In genomic region chr3:186571644-186572013, GRCh38 we compare ENCODE assay signal across 10 cellular contexts. TPM values are rescaled to one million over a fixed set of nuclear protein-coding genes. Genes with fewer than 3 reads are reported as not detected.
DNase-seq lines count a peak whose midpoint lies in the region; ATAC-seq and TF ChIP-seq lines count a peak whose summit lies in the region.
"Had no signal": no experiment of that assay in that cellular context is flagged by ENCODE, and none has a peak within 500 bp of the region (broad histone marks: within the 10 kb centered on the region; RNA-seq: fewer than 3 reads in every experiment).

No MANE protein-coding gene starts in this region.

- peaks cover 20 to 36% of the 10 kb centered on the region in 2 donors for H3K4me1 Mint-ChIP-seq in effector memory CD8-positive, alpha-beta T cell (ENCODE audit: low read depth in 2 of 2)

- peaks cover 8% of the 10 kb centered on the region; the same call in 1 of the 2 replicates for H3K36me3 ChIP-seq in ES-I3 (ENCODE audit: insufficient read depth, low read length)
- H3K36me3 ChIP-seq in NT2/D1 (ENCODE audit: insufficient read depth, insufficient read length, low read length): peaks cover 50% of the 10 kb centered on the region
- no peaks in the 10 kb centered on the region for H3K36me3 ChIP-seq in parathyroid adenoma (ENCODE audit: control insufficient read depth, insufficient read depth, low read length)

- no peaks in the 10 kb centered on the region for H3K9me3 Mint-ChIP-seq in effector memory CD8-positive, alpha-beta T cell

- no peak overlapping the region for H2AFZ ChIP-seq in parathyroid adenoma

- peak overlapping the region; percentile 90 to 96 for H3K4me3 Mint-ChIP-seq in effector memory CD8-positive, alpha-beta T cell

- peaks cover 12% of the 10 kb centered on the region for H3K79me2 ChIP-seq in parathyroid adenoma

- H3K36me3 Mint-ChIP-seq in effector memory CD8-positive, alpha-beta T cell (ENCODE audit: insufficient read depth): peaks cover 65% of the 10 kb centered on the region

- no peak for TF ChIP-seq CTCF in parathyroid adenoma (IDR thresholded peaks at IDR 0.05)

- intact Hi-C loops in sciatic nerve (cut with DNase I): no loop called here

- DNase-seq in NT2/D1 (ENCODE audit: low read depth, low spot score) (no peak), HK-2 (ENCODE audit: unreplicated experiment) (no peak), AG08395 (ENCODE audit: low spot score) (no peak), sciatic nerve (ENCODE audit: low spot score) (no peak), iPS-NIHi11 (ENCODE audit: low spot score) (no peak)
- DNase-seq in effector memory CD8-positive, alpha-beta T cell: no peak
- DNase-seq: hippocampal formation had no signal

- H3K4me1 ChIP-seq in ES-I3 (ENCODE audit: insufficient read depth, low read length) (peaks cover 3% of the 10 kb centered on the region; the same call in 1 of the 2 replicates), NT2/D1 (ENCODE audit: insufficient read depth, insufficient read length) (no peaks in the 10 kb centered on the region), parathyroid adenoma (peaks cover 6% of the 10 kb centered on the region)

- ATAC-seq in effector memory CD8-positive, alpha-beta T cell (replicated peaks): no peak
- ATAC-seq in sciatic nerve: no peak

- H3K27ac ChIP-seq in parathyroid adenoma: no peak overlapping the region

- peak overlapping the region; percentile 92 for H3K4me3 ChIP-seq in NT2/D1 (ENCODE audit: insufficient read length, low read depth)
- no peak overlapping the region for H3K4me3 ChIP-seq in parathyroid adenoma (ENCODE audit: low read depth, low read length)

- no peaks in the 10 kb centered on the region for H3K9me3 ChIP-seq in ES-I3 (ENCODE audit: control insufficient read depth, insufficient read depth, low read length)
- no peaks in the 10 kb centered on the region for H3K9me3 ChIP-seq in NT2/D1 (ENCODE audit: insufficient read depth, low read length)
- H3K9me3 ChIP-seq in parathyroid adenoma (ENCODE audit: control insufficient read depth, low read length): no peaks in the 10 kb centered on the region
- H3K9me3 ChIP-seq: thyroid gland had no signal

- peak overlapping the region; percentile 71; the same call in 1 of the 2 replicates for H3K9ac ChIP-seq in ES-I3 (ENCODE audit: low read depth, low read length)
- no peak overlapping the region for H3K9ac ChIP-seq in NT2/D1 (ENCODE audit: insufficient read length, low read depth)
- H3K9ac ChIP-seq in parathyroid adenoma: no peak overlapping the region

- peak overlapping the region; percentile 98 to 99 for H3K27ac Mint-ChIP-seq in effector memory CD8-positive, alpha-beta T cell

- peak overlapping the region; percentile 78 for H3K4me2 ChIP-seq in parathyroid adenoma (ENCODE audit: low read length)

- no peaks in the 10 kb centered on the region for H3K27me3 Mint-ChIP-seq in effector memory CD8-positive, alpha-beta T cell

- H3K27me3 ChIP-seq in NT2/D1 (ENCODE audit: insufficient read depth, insufficient read length) (no peaks in the 10 kb centered on the region), parathyroid adenoma (ENCODE audit: control insufficient read depth, insufficient read depth, low read length) (no peaks in the 10 kb centered on the region)
- H3K27me3 ChIP-seq: thyroid gland had no signal

RNA-seq across cellular contexts. Expression of gene DNAJB11, which starts 1.1 kb away (rescaled TPM):
- total RNA-seq in sciatic nerve: 33.3 TPM

RNA-seq across cellular contexts. Expression of gene TBCCD1, which starts 4.5 kb away (rescaled TPM):
- total RNA-seq in sciatic nerve: 12.9 TPM

RNA-seq across cellular contexts. Expression of gene CRYGS, which starts 27.4 kb away (rescaled TPM):
- 4.5 TPM for total RNA-seq in sciatic nerve

RNA-seq across cellular contexts. Expression of gene AHSG, which starts 41.2 kb away (rescaled TPM):
- not detected for total RNA-seq in sciatic nerve
- total RNA-seq: thyroid gland had no signal
